Comparison of ENCODE assay signal across 9 cellular contexts in genomic region chr20:49320460-49320859, GRCh38. TPM values are rescaled to one million over a fixed set of nuclear protein-coding genes. Genes with fewer than 3 reads are reported as not detected.
DNase-seq lines count a peak whose midpoint lies in the region; ATAC-seq and TF ChIP-seq lines count a peak whose summit lies in the region.
"Had no signal": no experiment of that assay in that cellular context is flagged by ENCODE, and none has a peak within 500 bp of the region (broad histone marks: within the 10 kb centered on the region; RNA-seq: fewer than 3 reads in every experiment).

No MANE protein-coding gene starts in this region.

- H3K27me3 ChIP-seq in BE2C: peaks cover 51% of the 10 kb centered on the region
- peaks cover 23% of the 10 kb centered on the region; the same call in 1 of the 2 replicates for H3K27me3 ChIP-seq in iPS DF 6.9 (ENCODE audit: control insufficient read depth, insufficient read depth, low read length)

- H3K9me3 Mint-ChIP-seq in HFFc6: no peaks in the 10 kb centered on the region
- H3K9me3 Mint-ChIP-seq: stimulated activated effector memory CD8-positive, alpha-beta T cell treated with anti-CD3 and anti-CD28 coated beads, Interleukin-12 subunit alpha, Interleukin-12 subunit beta, amount 100 ng/mL, for 72 hours had no signal

- no peak overlapping the region for H3K27ac Mint-ChIP-seq in HFFc6
- H3K27ac Mint-ChIP-seq: stimulated activated effector memory CD8-positive, alpha-beta T cell treated with anti-CD3 and anti-CD28 coated beads, Interleukin-12 subunit alpha, Interleukin-12 subunit beta, amount 100 ng/mL, for 72 hours had no signal

- H3K36me3 Mint-ChIP-seq in HFFc6 (ENCODE audit: low read depth): no peaks in the 10 kb centered on the region

- H3K9me3 ChIP-seq in BE2C: no peaks in the 10 kb centered on the region; the same call in 1 of the 2 replicates
- H3K9me3 ChIP-seq in iPS DF 6.9 (ENCODE audit: control insufficient read depth, insufficient read depth, low read length): no peaks in the 10 kb centered on the region

- no peak overlapping the region for H3K27ac ChIP-seq in iPS DF 6.9 (ENCODE audit: low read length)

- H3K27me3 Mint-ChIP-seq in HFFc6 (ENCODE audit: insufficient read depth): peaks cover 58% of the 10 kb centered on the region

- peaks cover 24% of the 10 kb centered on the region for H3K4me1 Mint-ChIP-seq in HFFc6 (ENCODE audit: low read depth)

- H3K4me1 ChIP-seq in BE2C: no peaks in the 10 kb centered on the region
- H3K4me1 ChIP-seq in iPS DF 6.9 (ENCODE audit: control insufficient read depth, insufficient read depth, low read length): peaks cover 2% of the 10 kb centered on the region; the same call in 1 of the 2 replicates

- WGBS in iPS DF 6.9 (ENCODE audit: insufficient coverage, insufficient read length): no CpG with 5 or more reads among the region's 1 CpG

- H3K4me3 ChIP-seq in BE2C (ENCODE audit: low read depth, low read length) (no peak overlapping the region), iPS DF 6.9 (ENCODE audit: low read length) (no peak overlapping the region)

- no peak for ATAC-seq in GM19397 (IDR thresholded peaks at IDR 0.05; ENCODE audit: unreplicated experiment)
- ATAC-seq: stimulated activated effector memory CD8-positive, alpha-beta T cell treated with anti-CD3 and anti-CD28 coated beads, Interleukin-12 subunit alpha, Interleukin-12 subunit beta, amount 100 ng/mL, for 72 hours had no signal

- no peak overlapping the region for H3K4me3 Mint-ChIP-seq in HFFc6

- H3K36me3 ChIP-seq in BE2C (no peaks in the 10 kb centered on the region), iPS DF 6.9 (ENCODE audit: control insufficient read depth, insufficient read depth, low read length) (no peaks in the 10 kb centered on the region)

- TF ChIP-seq CTCF in BE2C (IDR thresholded peaks at IDR 0.05; ENCODE audit: low read depth, low read length): peak; percentile 43
- TF ChIP-seq CTCF in HFFc6 (IDR thresholded peaks at IDR 0.05): peak; percentile 67

- DNase-seq in BE2C (peak; percentile 30), HFFc6 (peak; percentile 42), UCSD-AML1 (lab: John Stamatoyannopoulos, UW; ENCODE audit: unreplicated experiment) (peak; percentile 35), iPS DF 6.9 (ENCODE audit: low read depth, low spot score) (peak; percentile 70), NCI-H510A treated with DMSO at 0.1 percent for 48 hours (lab: John Stamatoyannopoulos, UW) (no peak), GDM1 (lab: John Stamatoyannopoulos, UW) (no peak)
- DNase-seq in stimulated activated CD4-positive, alpha-beta T cell treated with anti-CD3 and anti-CD28 coated beads, Interleukin-4, amount 100 ng/mL, for 24 hours: no peak

RNA-seq across cellular contexts. Expression of gene ZNFX1, which starts 42.6 kb away (rescaled TPM):
- 9.0 TPM for polyA plus RNA-seq in BE2C (2012; ENCODE audit: insufficient read depth, insufficient read length, low read depth)
- 10 to 100 TPM; 36.1 to 41.0 (median 38.7) TPM for total RNA-seq in HFFc6 (2021; fragmentation: NEBNext Ultra II Directional; extraction: Animal tissue kit (Norgen Biotek cat#: 25700))

Comparison
In these comparisons a context has a peak if more than half of its experiments do, and no peak if none do; other contexts are left out.
1. DNase-seq: peak in BE2C (single experiment), HFFc6 (single experiment), UCSD-AML1 (single experiment) and iPS DF 6.9 (single experiment); none in NCI-H510A treated with DMSO at 0.1 percent for 48 hours (single experiment), GDM1 (single experiment) and stimulated activated CD4-positive, alpha-beta T cell treated with anti-CD3 and anti-CD28 coated beads, Interleukin-4, amount 100 ng/mL, for 24 hours (single experiment).